Comparison of ENCODE assay signal across 8 cellular contexts in genomic region chr9:112751059-112751795, GRCh38. TPM values are rescaled to one million over a fixed set of nuclear protein-coding genes. Genes with fewer than 3 reads are reported as not detected.
DNase-seq lines count a peak whose midpoint lies in the region; ATAC-seq and TF ChIP-seq lines count a peak whose summit lies in the region.

No MANE protein-coding gene starts in this region.

- no peaks in the 10 kb centered on the region for H3K9me3 ChIP-seq in CD8-positive, alpha-beta memory T cell (ENCODE audit: low read length)
- H3K9me3 ChIP-seq in OCI-LY3 (ENCODE audit: insufficient read depth, low read length) (no peaks in the 10 kb centered on the region), thyroid gland (no peaks in the 10 kb centered on the region)

- H3K36me3 ChIP-seq in CD8-positive, alpha-beta memory T cell (ENCODE audit: insufficient read depth, low read length), result no peaks in the 10 kb centered on the region
- H3K36me3 ChIP-seq in OCI-LY3 (replicated peaks; ENCODE audit: low read depth, low read length) (no peaks in the 10 kb centered on the region), thyroid gland (no peaks in the 10 kb centered on the region)

- TF ChIP-seq POLR2A in thyroid gland (IDR thresholded peaks at IDR 0.05), result no peak

- H3K36me3 Mint-ChIP-seq in CD8-positive, alpha-beta memory T cell, result peaks cover 0 to 5% (median 0%) of the 10 kb centered on the region in 3 donors
- no peaks in the 10 kb centered on the region for H3K36me3 Mint-ChIP-seq in activated T-helper 2 cell treated with anti-CD3 and anti-CD28 coated beads, Interferon-gamma antibody, Interleukin-2, Interleukin-4, amounts not matched to agents 10 μg/mL and 5 μg/mL and 100 μg/mL, durations not matched to agents 14 hours and 24 hours and 36 hours (ENCODE audit: low read depth)
- no peaks in the 10 kb centered on the region for H3K36me3 Mint-ChIP-seq in naive B cell

- no peaks in the 10 kb centered on the region for H3K27me3 ChIP-seq in CD8-positive, alpha-beta memory T cell (ENCODE audit: insufficient read depth, low read length, poor library complexity, severe bottlenecking)
- H3K27me3 ChIP-seq in OCI-LY3 (ENCODE audit: low read depth, low read length), result no peaks in the 10 kb centered on the region
- no peaks in the 10 kb centered on the region for H3K27me3 ChIP-seq in thyroid gland

- TF ChIP-seq CTCF in OCI-LY3 (IDR thresholded peaks at IDR 0.05; ENCODE audit: low read depth, low read length) (no peak), fibroblast of mammary gland (conservative IDR thresholded peaks at IDR 0.05; ENCODE audit: control insufficient read depth, insufficient read depth, low read depth, low read length) (no peak), thyroid gland (IDR thresholded peaks at IDR 0.05) (no peak)

- no peaks in the 10 kb centered on the region for H3K27me3 Mint-ChIP-seq in CD8-positive, alpha-beta memory T cell
- peaks cover 6% of the 10 kb centered on the region for H3K27me3 Mint-ChIP-seq in activated T-helper 2 cell treated with anti-CD3 and anti-CD28 coated beads, Interferon-gamma antibody, Interleukin-2, Interleukin-4, amounts not matched to agents 10 μg/mL and 5 μg/mL and 100 μg/mL, durations not matched to agents 14 hours and 24 hours and 36 hours (ENCODE audit: low read depth)
- H3K27me3 Mint-ChIP-seq in naive B cell, result no peaks in the 10 kb centered on the region

- peaks cover 57% of the 10 kb centered on the region for H3K4me1 ChIP-seq in CD8-positive, alpha-beta memory T cell (ENCODE audit: insufficient read depth, low read length)
- H3K4me1 ChIP-seq in OCI-LY3 (ENCODE audit: low read length), result peaks cover 14% of the 10 kb centered on the region
- peaks cover 7 to 21% of the 10 kb centered on the region in 2 donors for H3K4me1 ChIP-seq in thyroid gland

- CTCF ChIA-PET in CD8-positive, alpha-beta memory T cell (lab: Charles Lee), result interaction anchor here (1.1 to 3.3 kb wide), 4 partner anchors 34 to 372 kb away, joined by 3 to 16 read pairs (median 6); partner anchors contain the start of gene INIP

- H3K27ac ChIP-seq in CD8-positive, alpha-beta memory T cell (ENCODE audit: low read depth, low read length), result peak overlapping the region; percentile 46
- H3K27ac ChIP-seq in OCI-LY3 (ENCODE audit: low read length) (no peak overlapping the region), thyroid gland (peak overlapping the region in 2 of 3 donors; percentile 21 to 59)

- peak overlapping the region; percentile 73 for H3K4me3 ChIP-seq in CD8-positive, alpha-beta memory T cell (ENCODE audit: low read length)
- peak overlapping the region; percentile 89 for H3K4me3 ChIP-seq in OCI-LY3 (ENCODE audit: low read length)
- H3K4me3 ChIP-seq in fibroblast of mammary gland (ENCODE audit: control insufficient read depth, low read depth, low read length), result peak overlapping the region; percentile 77
- H3K4me3 ChIP-seq in thyroid gland (replicated peaks in 1 of 3), result peak overlapping the region; percentile 27 to 76 (median 61)

- peak overlapping the region; percentile 80 for H3K9ac ChIP-seq in OCI-LY3 (ENCODE audit: low read length)

- H3K4me1 Mint-ChIP-seq in CD8-positive, alpha-beta memory T cell, result peaks cover 63 to 79% (median 77%) of the 10 kb centered on the region in 3 donors
- peaks cover 59% of the 10 kb centered on the region for H3K4me1 Mint-ChIP-seq in activated T-helper 2 cell treated with anti-CD3 and anti-CD28 coated beads, Interferon-gamma antibody, Interleukin-2, Interleukin-4, amounts not matched to agents 10 μg/mL and 5 μg/mL and 100 μg/mL, durations not matched to agents 14 hours and 24 hours and 36 hours (ENCODE audit: low read depth)
- peaks cover 30 to 61% (median 55%) of the 10 kb centered on the region in 3 donors for H3K4me1 Mint-ChIP-seq in naive B cell

- H3K4me3 Mint-ChIP-seq in CD8-positive, alpha-beta memory T cell, result peak overlapping the region; percentile 82 to 92 (median 89)
- peak overlapping the region; percentile 73 for H3K4me3 Mint-ChIP-seq in activated T-helper 2 cell treated with anti-CD3 and anti-CD28 coated beads, Interferon-gamma antibody, Interleukin-2, Interleukin-4, amounts not matched to agents 10 μg/mL and 5 μg/mL and 100 μg/mL, durations not matched to agents 14 hours and 24 hours and 36 hours (ENCODE audit: low read depth)
- peak overlapping the region; percentile 85 to 95 (median 92) for H3K4me3 Mint-ChIP-seq in naive B cell

- peak overlapping the region; percentile 81 for H2AFZ ChIP-seq in OCI-LY3 (ENCODE audit: low read depth, low read length)

- H3K27ac Mint-ChIP-seq in CD8-positive, alpha-beta memory T cell, result peak overlapping the region; percentile 41 to 93 (median 83)
- peak overlapping the region; percentile 65 for H3K27ac Mint-ChIP-seq in activated T-helper 2 cell treated with anti-CD3 and anti-CD28 coated beads, Interferon-gamma antibody, Interleukin-2, Interleukin-4, amounts not matched to agents 10 μg/mL and 5 μg/mL and 100 μg/mL, durations not matched to agents 14 hours and 24 hours and 36 hours
- peak overlapping the region in 5 of 6 donors; percentile 25 to 95 (median 90) for H3K27ac Mint-ChIP-seq in naive B cell

- WGBS in thyroid gland, 2 donors, result 0 to 1% methylated on average over 11 to 15 of the region's 49 CpGs

- POLR2A ChIA-PET in CD8-positive, alpha-beta memory T cell (lab: Charles Lee), result interaction anchor here (0.7 to 2.5 kb wide), 4 partner anchors 32 to 1089 kb away, joined by 3 to 16 read pairs (median 4); partner anchors contain the start of genes HSDL2 and INIP

- intact Hi-C loops in activated T-helper 2 cell treated with anti-CD3 and anti-CD28 coated beads, Interferon-gamma antibody, Interleukin-2, Interleukin-4, amounts not matched to agents 10 μg/mL and 5 μg/mL and 100 μg/mL, durations not matched to agents 14 hours and 24 hours and 36 hours (cut with micrococcal nuclease), result loop anchor here (5.0 to 10.0 kb wide), 3 partner anchors 264 to 1944 kb away; partner anchors contain the start of gene KIAA1958
- intact Hi-C loops in thyroid gland (cut with DNase I), result no loop called here

- ATAC-seq in GM19455 (IDR thresholded peaks at IDR 0.05; ENCODE audit: unreplicated experiment), result peak; percentile 44
- peak; percentile 25 for ATAC-seq in HG03571 (IDR thresholded peaks at IDR 0.05; ENCODE audit: unreplicated experiment)
- peak; percentile 29 to 47 for ATAC-seq in naive B cell (ENCODE audit: low read depth in 2 of 2)

- 0 out of 2 replicates have a peak, but pooled peaks cover 9% of the 10 kb centered on the region for H3K79me2 ChIP-seq in OCI-LY3 (ENCODE audit: low read length)

- peak overlapping the region; percentile 97 for H3K4me2 ChIP-seq in OCI-LY3 (ENCODE audit: low read length)

- H4K20me1 ChIP-seq in OCI-LY3 (ENCODE audit: insufficient read depth, low read length), result no peaks in the 10 kb centered on the region

- no peaks in the 10 kb centered on the region for H3K9me3 Mint-ChIP-seq in CD8-positive, alpha-beta memory T cell
- H3K9me3 Mint-ChIP-seq in activated T-helper 2 cell treated with anti-CD3 and anti-CD28 coated beads, Interferon-gamma antibody, Interleukin-2, Interleukin-4, amounts not matched to agents 10 μg/mL and 5 μg/mL and 100 μg/mL, durations not matched to agents 14 hours and 24 hours and 36 hours, result no peaks in the 10 kb centered on the region
- H3K9me3 Mint-ChIP-seq in naive B cell, result no peaks in the 10 kb centered on the region

- DNase-seq in CD8-positive, alpha-beta memory T cell, result peak; percentile 29 to 65 (median 47)
- DNase-seq in activated T-helper 2 cell treated with anti-CD3 and anti-CD28 coated beads, Interferon-gamma antibody, Interleukin-2, Interleukin-4, amounts not matched to agents 10 μg/mL and 5 μg/mL and 100 μg/mL, durations not matched to agents 14 hours and 24 hours and 36 hours (ENCODE audit: low spot score), result peak; percentile 23
- DNase-seq in fibroblast of mammary gland (ENCODE audit: low read depth), result peak; percentile 72
- DNase-seq in naive B cell, result peak; percentile 53
- DNase-seq in thyroid gland, result peak; percentile 35 to 40

RNA-seq across cellular contexts. Expression of gene SNX30, which starts 0.7 kb away (rescaled TPM):
- 1 to 10 TPM; 3.3 to 3.7 TPM for total RNA-seq in CD8-positive, alpha-beta memory T cell
- 3.9 TPM for polyA plus RNA-seq in CD8-positive, alpha-beta memory T cell
- total RNA-seq in activated T-helper 2 cell treated with anti-CD3 and anti-CD28 coated beads, Interferon-gamma antibody, Interleukin-2, Interleukin-4, amounts not matched to agents 10 μg/mL and 5 μg/mL and 100 μg/mL, durations not matched to agents 14 hours and 24 hours and 36 hours, result 2.4 and 2.8 TPM in 2 replicates
- polyA plus RNA-seq in naive B cell (ENCODE audit: low read depth in 6 of 6), result 1 to 10 TPM; 1.6 to 5.3 (median 4.5) TPM
- 1 to 10 TPM; 5.5 to 9.4 (median 7.4) TPM for total RNA-seq in thyroid gland

RNA-seq across cellular contexts. Expression of gene INIP, which starts 33.3 kb away (rescaled TPM):
- total RNA-seq in CD8-positive, alpha-beta memory T cell, result 10 to 100 TPM; 40.2 to 44.9 TPM
- 47.9 TPM for polyA plus RNA-seq in CD8-positive, alpha-beta memory T cell
- 34.2 and 36.6 TPM in 2 replicates for total RNA-seq in activated T-helper 2 cell treated with anti-CD3 and anti-CD28 coated beads, Interferon-gamma antibody, Interleukin-2, Interleukin-4, amounts not matched to agents 10 μg/mL and 5 μg/mL and 100 μg/mL, durations not matched to agents 14 hours and 24 hours and 36 hours
- polyA plus RNA-seq in naive B cell (ENCODE audit: low read depth in 6 of 6), result 10 to 100 TPM; 25.0 to 44.8 (median 38.2) TPM
- 10 to 100 TPM; 12.6 to 23.7 (median 18.2) TPM for total RNA-seq in thyroid gland
